1 cellular context compared by ENCODE assay signal in genomic region chr21:36188081-36188681, GRCh38.
TF ChIP-seq lines count a peak whose summit lies in the region.

No MANE protein-coding gene starts in this region.

TF ChIP-seq in HCT116, 20 proteins besides CTCF, POLR2A, EP300 and RAD21 (continued from another document):
- TF ChIP-seq ZBTB33 (IDR thresholded peaks at IDR 0.05; ENCODE audit: extremely low read depth, insufficient replicate concordance, low read length), result no peak
- no peak for TF ChIP-seq TCF7L2 (IDR thresholded peaks at IDR 0.05; ENCODE audit: borderline replicate concordance, extremely low read depth, insufficient read depth, insufficient read length)
